Comparison of ENCODE assay signal across 20 cellular contexts in genomic region chr9:125845271-125845808, GRCh38.
DNase-seq lines count a peak whose midpoint lies in the region; FAIRE-seq and TF ChIP-seq lines count a peak whose summit lies in the region.
"Had no signal": no experiment of that assay in that cellular context is flagged by ENCODE, and none has a peak within 500 bp of the region (broad histone marks: within the 10 kb centered on the region; RNA-seq: fewer than 3 reads in every experiment).

No MANE protein-coding gene starts in this region.

- H3K9ac ChIP-seq in BLaER1 = no peak overlapping the region
- H3K9ac ChIP-seq: KMS-11 had no signal

- no peak for TF ChIP-seq POLR2A in H54 (IDR thresholded peaks at IDR 0.05; ENCODE audit: low read depth, low read length)

- H3K4me1 ChIP-seq in BLaER1 = peaks cover 45% of the 10 kb centered on the region
- H3K4me1 ChIP-seq: Caco-2, SJSA1 had no signal

- DNase-seq in H54 (ENCODE audit: insufficient read length, low spot score) = no peak
- DNase-seq in NCI-H69 (lab: John Stamatoyannopoulos, UW) = peak; percentile 62
- DNase-seq in left kidney (ENCODE audit: low read depth, low spot score) = peak; percentile 7
- no peak for DNase-seq in NCI-H345 treated with DMSO at 0.1 percent for 48 hours (lab: John Stamatoyannopoulos, UW; ENCODE audit: unreplicated experiment)
- no peak for DNase-seq in T1000 (lab: John Stamatoyannopoulos, UW)
- no peak for DNase-seq in superior temporal gyrus (ENCODE audit: extremely low spot score)
- DNase-seq: Caco-2, DMS53, MM.1S, NCI-H1092 treated with DMSO at 0.1 percent for 48 hours, NCI-H1694 treated with DMSO at 0.1 percent for 48 hours, NCI-H2107, NCI-H446, NCI-H748 treated with DMSO at 0.1 percent for 48 hours, PC-9, T-cell had no signal

- H3K27ac ChIP-seq in BLaER1 = no peak overlapping the region
- H3K27ac ChIP-seq: KMS-11, PC-9, SJSA1 had no signal

- no peaks in the 10 kb centered on the region for H3K27me3 ChIP-seq in BLaER1
- H3K27me3 ChIP-seq: SJSA1 had no signal

- no peaks in the 10 kb centered on the region for H3K36me3 ChIP-seq in BLaER1
- H3K36me3 ChIP-seq: HAP-1, SJSA1 had no signal

- H3K9me3 ChIP-seq in BLaER1 = no peaks in the 10 kb centered on the region
- H3K9me3 ChIP-seq: Caco-2, HAP-1, SJSA1 had no signal

- no peaks in the 10 kb centered on the region for H4K20me1 ChIP-seq in BLaER1

- no peak overlapping the region for H3K4me3 ChIP-seq in BLaER1
- H3K4me3 ChIP-seq: HAP-1, PC-9, SJSA1 had no signal

- peak overlapping the region; percentile 19 for H3K4me2 ChIP-seq in BLaER1
- H3K4me2 ChIP-seq: KMS-11, PC-9 had no signal

- FAIRE-seq in H54 (lab: Jason Lieb, UNC) = peak; percentile 93

Comparison
In these comparisons a context has a peak if more than half of its experiments do, and no peak if none do; other contexts are left out.
1. DNase-seq: peak in NCI-H69 (single experiment) and left kidney (single experiment); none in H54 (single experiment), NCI-H345 treated with DMSO at 0.1 percent for 48 hours (single experiment), T1000 (single experiment) and superior temporal gyrus (single experiment).